Comparison of ENCODE assay signal across 21 cellular contexts in the genomic region with DNA sequence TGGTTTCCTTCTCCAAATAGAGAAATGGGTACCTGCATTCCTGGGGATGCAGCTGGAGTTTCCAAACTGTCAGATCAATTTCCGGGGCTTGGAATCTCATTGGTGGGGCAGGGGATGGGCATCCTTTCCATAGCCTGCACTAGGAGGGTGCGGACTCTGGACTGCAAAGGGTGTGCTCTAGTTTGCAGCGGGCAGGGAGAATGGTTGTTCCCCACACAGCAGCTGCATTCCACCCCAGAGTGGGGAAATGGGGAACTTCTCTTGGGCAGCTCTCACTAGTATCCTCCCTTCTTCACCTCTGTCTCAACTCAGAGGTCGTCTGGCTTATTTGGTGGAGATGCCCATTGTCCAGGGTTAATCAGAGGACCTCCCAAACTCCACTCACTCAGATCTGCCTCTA. TPM values are rescaled to one million over a fixed set of nuclear protein-coding genes. Genes with fewer than 3 reads are reported as not detected.
DNase-seq lines count a peak whose midpoint lies in the region; FAIRE-seq and TF ChIP-seq lines count a peak whose summit lies in the region.
"Had no signal": no experiment of that assay in that cellular context is flagged by ENCODE, and none has a peak within 500 bp of the region (broad histone marks: within the 10 kb centered on the region; RNA-seq: fewer than 3 reads in every experiment).

No MANE protein-coding gene starts in this region.

- CTCF ChIA-PET in mammary epithelial cell (lab: Charles Lee; ENCODE audit: low non-redundant PET) = no interaction called here
- CTCF ChIA-PET in PC-9 (lab: Charles Lee) = interaction anchor here (0.6 kb wide), 1 partner anchor 130 kb away, joined by 3 read pairs; no protein-coding TSS in a partner anchor

- DNase-seq in mammary epithelial cell (no peak), breast epithelium (ENCODE audit: low spot score in 2 of 2) (no peak), PC-9 (no peak), kidney (peak; percentile 34), vagina (ENCODE audit: extremely low spot score in 2 of 2) (no peak), thyroid gland (no peak), DMS 273 (lab: John Stamatoyannopoulos, UW; ENCODE audit: unreplicated experiment) (no peak)
- no peak for DNase-seq in activated effector memory CD4-positive, alpha-beta T cell treated with anti-CD3 and anti-CD28 coated beads, Interleukin-2, amount 50 U/mL, for 16 hours
- DNase-seq: 8988T; activated naive CD4-positive, alpha-beta T cell; activated T-cell treated with anti-CD3 and anti-CD28 coated beads, Interleukin-2, amount 50 U/mL, for 1 hour; COR-L47; dermis blood vessel endothelial cell; left cardiac atrium; NCI-H524 had no signal

- H4K20me1 ChIP-seq in mammary epithelial cell (ENCODE audit: insufficient read depth, low read length) = no peaks in the 10 kb centered on the region
- H4K20me1 ChIP-seq in PC-9 (ENCODE audit: insufficient read depth) = no peaks in the 10 kb centered on the region

- POLR2A ChIA-PET in PC-9 (lab: Charles Lee; ENCODE audit: unreplicated experiment) = interaction anchor here (0.7 kb wide), 1 partner anchor 329 kb away, joined by 4 read pairs; no protein-coding TSS in a partner anchor

- WGBS in mammary epithelial cell (ENCODE audit: low coverage, missing lambda C conversion rate) = 88% methylated on average over 4 of the region's 4 CpGs
- 84 to 93% methylated on average over 4 of the region's 4 CpGs for WGBS in thyroid gland, 2 donors

- H3K4me3 ChIP-seq in mammary epithelial cell (replicated peaks in 1 of 3; ENCODE audit: insufficient read depth in 1 of 3, low read depth in 2 of 3, low read length in 3 of 3) = no peak overlapping the region
- H3K4me3 ChIP-seq in breast epithelium = no peak overlapping the region
- no peak overlapping the region for H3K4me3 ChIP-seq in PC-9
- no peak overlapping the region for H3K4me3 ChIP-seq in kidney (ENCODE audit: low read length in 2 of 2)
- no peak overlapping the region for H3K4me3 ChIP-seq in vagina
- H3K4me3 ChIP-seq in thyroid gland (replicated peaks in 1 of 3) = no peak overlapping the region
- H3K4me3 ChIP-seq: GM23338 had no signal

- in situ Hi-C loops in mammary epithelial cell (cut with MboI; ENCODE audit: low sequenced_read_pairs in 2 of 2) = no loop called here

- no peak overlapping the region for H3K9ac ChIP-seq in mammary epithelial cell (ENCODE audit: insufficient read depth, low read length)
- no peak overlapping the region for H3K9ac ChIP-seq in kidney (ENCODE audit: low read length in 2 of 2)

- intact Hi-C loops in mammary epithelial cell (cut with micrococcal nuclease) (loop anchor here (1.0 to 2.0 kb wide), 3 partner anchors 15 to 32 kb away; no protein-coding TSS in a partner anchor), breast epithelium (cut with DNase I; ENCODE audit: low total_unique reads) (no loop called here), PC-9 (cut with micrococcal nuclease; ENCODE audit: unreplicated experiment) (no loop called here), kidney (cut with DNase I) (no loop called here), vagina (cut with DNase I) (no loop called here), thyroid gland (cut with DNase I) (no loop called here)

- TF ChIP-seq POLR2A in breast epithelium (IDR thresholded peaks at IDR 0.05) = no peak
- TF ChIP-seq POLR2A in vagina (IDR thresholded peaks at IDR 0.05) = no peak
- TF ChIP-seq POLR2A in thyroid gland (IDR thresholded peaks at IDR 0.05) = no peak

- no peak for FAIRE-seq in kidney (lab: Jason Lieb, UNC)
- FAIRE-seq: bronchial epithelial cell, TTC549 had no signal

- H3K4me1 ChIP-seq in mammary epithelial cell (ENCODE audit: insufficient read depth, low read length) = peaks cover 21% of the 10 kb centered on the region
- H3K4me1 ChIP-seq in breast epithelium = peaks cover 0 to 6% of the 10 kb centered on the region in 2 donors
- H3K4me1 ChIP-seq in PC-9 (replicated peaks; ENCODE audit: insufficient read depth) = peaks cover 30% of the 10 kb centered on the region
- peaks cover 7 to 9% of the 10 kb centered on the region in 2 donors for H3K4me1 ChIP-seq in kidney (ENCODE audit: control insufficient read depth in 1 of 2, insufficient read depth in 1 of 2, low read depth in 1 of 2, low read length in 2 of 2)
- peaks cover 11% of the 10 kb centered on the region for H3K4me1 ChIP-seq in vagina
- peaks cover 6 to 15% of the 10 kb centered on the region in 2 donors for H3K4me1 ChIP-seq in thyroid gland

- H3K27me3 ChIP-seq in mammary epithelial cell (ENCODE audit: insufficient read depth, low read length) = no peaks in the 10 kb centered on the region
- H3K27me3 ChIP-seq in breast epithelium = no peaks in the 10 kb centered on the region
- H3K27me3 ChIP-seq in PC-9 (ENCODE audit: insufficient read depth, low read depth) = no peaks in the 10 kb centered on the region
- no peaks in the 10 kb centered on the region for H3K27me3 ChIP-seq in vagina
- H3K27me3 ChIP-seq in thyroid gland = no peaks in the 10 kb centered on the region

- H3F3A ChIP-seq in PC-9 (ENCODE audit: insufficient read depth, low read depth) = peaks cover 29% of the 10 kb centered on the region

- H3K36me3 ChIP-seq in mammary epithelial cell (ENCODE audit: insufficient read depth, low read length) (no peaks in the 10 kb centered on the region), breast epithelium (no peaks in the 10 kb centered on the region), PC-9 (ENCODE audit: low read depth) (no peaks in the 10 kb centered on the region), kidney (ENCODE audit: control insufficient read depth in 1 of 2, insufficient read depth in 2 of 2, low read length in 2 of 2) (no peaks in the 10 kb centered on the region), vagina (no peaks in the 10 kb centered on the region), thyroid gland (no peaks in the 10 kb centered on the region)

- no peaks in the 10 kb centered on the region for H3K9me2 ChIP-seq in PC-9 (ENCODE audit: insufficient read depth)

- no TSS peak for BruUV-seq in mammary epithelial cell (replicated peaks; lab: Mats Ljungman, UMichigan)
- BruUV-seq in PC-9 (replicated peaks; lab: Mats Ljungman, UMichigan) = no TSS peak

- no peaks in the 10 kb centered on the region for H3K79me2 ChIP-seq in mammary epithelial cell (ENCODE audit: insufficient read depth, low read length)
- H3K79me2 ChIP-seq in PC-9 (ENCODE audit: low read depth) = no peaks in the 10 kb centered on the region

- H2AFZ ChIP-seq in mammary epithelial cell (ENCODE audit: low read depth, low read length) = no peak overlapping the region
- no peak overlapping the region for H2AFZ ChIP-seq in PC-9
- H2AFZ ChIP-seq: GM23338 had no signal

- H3K27ac ChIP-seq in mammary epithelial cell (ENCODE audit: insufficient read depth, low read depth, low read length) (peak overlapping the region; percentile 2), breast epithelium (no peak overlapping the region), PC-9 (no peak overlapping the region), kidney (ENCODE audit: low read depth in 2 of 2, low read length in 2 of 2) (no peak overlapping the region), vagina (peak overlapping the region; percentile 33), thyroid gland (no peak overlapping the region)
- H3K27ac ChIP-seq: HL-60 had no signal

- dilution Hi-C loops in mammary epithelial cell (cut with HindIII; ENCODE audit: low sequenced_read_pairs) = no loop called here

- H3K4me2 ChIP-seq in mammary epithelial cell (ENCODE audit: insufficient read depth, low read depth, low read length) (no peak overlapping the region), PC-9 (peak overlapping the region; percentile 8; the same call in 1 of the 2 replicates)
- H3K4me2 ChIP-seq: GM23338 had no signal

- TF ChIP-seq CTCF in mammary epithelial cell (conservative IDR thresholded peaks at IDR 0.05 in 1 of 2, IDR thresholded peaks at IDR 0.05 in 1 of 2; ENCODE audit: extremely low read depth in 1 of 2, insufficient read depth in 1 of 2, low read depth in 1 of 2, low read length in 2 of 2) = no peak
- TF ChIP-seq CTCF in breast epithelium (IDR thresholded peaks at IDR 0.05) = no peak
- no peak for TF ChIP-seq CTCF in PC-9 (conservative IDR thresholded peaks at IDR 0.05)
- TF ChIP-seq CTCF in kidney (IDR thresholded peaks at IDR 0.05; ENCODE audit: borderline replicate concordance, extremely low read depth, insufficient read depth) = no peak
- no peak for TF ChIP-seq CTCF in vagina (IDR thresholded peaks at IDR 0.05)
- no peak for TF ChIP-seq CTCF in thyroid gland (IDR thresholded peaks at IDR 0.05)

- H3K9me3 ChIP-seq in mammary epithelial cell (replicated peaks; ENCODE audit: insufficient read depth, low read length) (no peaks in the 10 kb centered on the region), breast epithelium (no peaks in the 10 kb centered on the region), PC-9 (ENCODE audit: insufficient read depth, low read depth) (no peaks in the 10 kb centered on the region), kidney (ENCODE audit: control insufficient read depth in 1 of 2, low read length in 2 of 2) (no peaks in the 10 kb centered on the region), vagina (no peaks in the 10 kb centered on the region), thyroid gland (no peaks in the 10 kb centered on the region)

RNA-seq across cellular contexts. Expression of a gene that starts 34.5 kb away (rescaled TPM):
- total RNA-seq in mammary epithelial cell (100 to 1,000 TPM; 687 to 707 TPM), breast epithelium (100 to 1,000 TPM; 125 to 144 (median 143) TPM), PC-9 (2021) (14.3 and 14.8 TPM in 2 replicates), kidney (66.2 TPM), vagina (169 TPM), thyroid gland (10 to 100 TPM; 41.0 to 64.5 (median 61.8) TPM)
- polyA plus RNA-seq in mammary epithelial cell (414 TPM), kidney (ENCODE audit: insufficient read depth, low read depth, low replicate concordance) (46.4 TPM)
- polyA minus RNA-seq in mammary epithelial cell = 451 TPM

RNA-seq across cellular contexts. Expression of a gene that starts 49.8 kb away (rescaled TPM):
- total RNA-seq in mammary epithelial cell (100 to 1,000 TPM; 167 to 323 TPM), breast epithelium (100 to 1,000 TPM; 163 to 425 (median 276) TPM), PC-9 (2021) (278 and 282 TPM in 2 replicates), kidney (257 TPM), vagina (144 TPM), thyroid gland (100 to 1,000 TPM; 120 to 287 (median 144) TPM)
- polyA plus RNA-seq in mammary epithelial cell (394 TPM), kidney (ENCODE audit: insufficient read depth, low read depth, low replicate concordance) (222 TPM)
- polyA minus RNA-seq in mammary epithelial cell = 185 TPM

RNA-seq across cellular contexts. Expression of a gene that starts 53.7 kb away (rescaled TPM):
- under 1 TPM in 1 of 2 donors, not detected in 1; 0.17 TPM for total RNA-seq in mammary epithelial cell
- polyA plus RNA-seq in mammary epithelial cell = 0.02 TPM
- polyA minus RNA-seq in mammary epithelial cell = not detected
- 1 to 10 TPM in 1 of 3 donors, under 1 TPM in 2; under 0.01 to 1.9 (median 0.29) TPM for total RNA-seq in breast epithelium
- total RNA-seq in PC-9 (2021) = not detected in 2 replicates
- total RNA-seq in kidney = 1.5 TPM
- polyA plus RNA-seq in kidney (ENCODE audit: insufficient read depth, low read depth, low replicate concordance) = not detected
- 0.49 TPM for total RNA-seq in vagina
- total RNA-seq in thyroid gland = under 1 TPM in 1 of 4 donors, not detected in 3; 0.11 TPM
- total RNA-seq: GM23338, M059J had no signal
- polyA plus RNA-seq: GM23338, IgD-negative memory B cell had no signal

Comparison
In these comparisons a context has a peak if more than half of its experiments do, and no peak if none do; other contexts are left out.
1. H3K27ac ChIP-seq: peak in mammary epithelial cell (single experiment) and vagina (single experiment); none in breast epithelium (0 of 2), PC-9 (single experiment), kidney (0 of 2) and thyroid gland (0 of 3).